In genomic region chr10:73096452-73097304, GRCh38 we compare ENCODE assay signal across 8 cellular contexts. TPM values are rescaled to one million over a fixed set of nuclear protein-coding genes. Genes with fewer than 3 reads are reported as not detected.
DNase-seq lines count a peak whose midpoint lies in the region; ATAC-seq, FAIRE-seq and TF ChIP-seq lines count a peak whose summit lies in the region.

P4HA1 (minus strand) TSS chr10:73096866; CDS start chr10:73074883, 21,983 bp downstream.

- TF ChIP-seq CTCF in A549 (IDR thresholded peaks at IDR 0.05): peak; percentile 74
- TF ChIP-seq CTCF in body of pancreas (IDR thresholded peaks at IDR 0.05): peak; percentile 33 to 86 (median 76)

- H3K4me1 ChIP-seq in A549 (peaks cover 18% of the 10 kb centered on the region), body of pancreas (peaks cover 23% of the 10 kb centered on the region), iPS DF 6.9 (ENCODE audit: control insufficient read depth, insufficient read depth, low read length) (no peaks in the 10 kb centered on the region)

- POLR2A ChIA-PET in A549 (lab: Yijun Ruan, JAX): interaction anchor here (0.6 to 3.4 kb wide), 14 partner anchors 14 to 742 kb away, joined by 3 to 55 read pairs (median 4); partner anchors contain the start of genes DNAJB12, ECD, FAM149B1 and NUDT13

- peak within 1 kb of the TSS; percentile 90 to 94 for H3K27ac ChIP-seq in A549
- peak within 1 kb of the TSS; percentile 88 to 93 (median 90) for H3K27ac ChIP-seq in body of pancreas
- no peak within 1 kb of the TSS for H3K27ac ChIP-seq in iPS DF 6.9 (ENCODE audit: low read length)

- H3K4me3 ChIP-seq in A549: peak within 1 kb of the TSS; percentile 75
- H3K4me3 ChIP-seq in body of pancreas: peak within 1 kb of the TSS; percentile 32 to 49
- H3K4me3 ChIP-seq in iPS DF 6.9 (ENCODE audit: low read length): peak within 1 kb of the TSS; percentile 59
- peak within 1 kb of the TSS; percentile 99 for H3K4me3 ChIP-seq in skeletal muscle cell (ENCODE audit: low read depth, low read length)

- TF ChIP-seq EP300 in A549 (IDR thresholded peaks at IDR 0.05): 0 out of 5 replicates have a peak, but pooled peaks of 1 of the 2 experiments have one; percentile 12

- H3K4me2 ChIP-seq in A549: peak within 1 kb of the TSS; percentile 72

- ATAC-seq in A549: peak; percentile 90 to 96
- ATAC-seq in HG03066 (IDR thresholded peaks at IDR 0.05; ENCODE audit: low read depth, unreplicated experiment): peak; percentile 79
- peak; percentile 96 for ATAC-seq in body of pancreas

- TF ChIP-seq POLR2A in A549 (IDR thresholded peaks at IDR 0.05; ENCODE audit: low read length) (peak; percentile 99), GM18526 (IDR thresholded peaks at IDR 0.05; ENCODE audit: extremely low read depth, insufficient read length) (peak; percentile 98), body of pancreas (IDR thresholded peaks at IDR 0.05) (peak; percentile 96 to 99 (median 99))

- H3K36me3 ChIP-seq in body of pancreas (replicated peaks in 1 of 2; ENCODE audit: insufficient read depth in 1 of 2, low read depth in 2 of 2): no peaks in the 10 kb centered on the region
- no peaks in the 10 kb centered on the region for H3K36me3 ChIP-seq in iPS DF 6.9 (ENCODE audit: control insufficient read depth, insufficient read depth, low read length)

- H3K27me3 ChIP-seq in body of pancreas (no peaks in the 10 kb centered on the region), iPS DF 6.9 (ENCODE audit: control insufficient read depth, insufficient read depth, low read length) (no peaks in the 10 kb centered on the region)

- FAIRE-seq in A549 (lab: Jason Lieb, UNC): no peak
- FAIRE-seq in TTC549 (lab: Jason Lieb, UNC): peak; percentile 69

- CTCF ChIA-PET in A549 (lab: Yijun Ruan, JAX): interaction anchor here (0.6 to 5.1 kb wide), 22 partner anchors 9 to 79 kb away, joined by 3 to 49 read pairs (median 4); partner anchors contain the start of gene NUDT13

- peak; percentile 67 to 81 for TF ChIP-seq RAD21 in A549 (conservative IDR thresholded peaks at IDR 0.05 in 1 of 2, IDR thresholded peaks at IDR 0.05 in 1 of 2)

- H3K9me3 ChIP-seq in A549 (no peaks in the 10 kb centered on the region), body of pancreas (no peaks in the 10 kb centered on the region), iPS DF 6.9 (ENCODE audit: control insufficient read depth, insufficient read depth, low read length) (no peaks in the 10 kb centered on the region)

- DNase-seq in A549 (ENCODE audit: low read depth in 1 of 2, low spot score in 1 of 2) (peak; percentile 94 to 98), NCI-H2107 treated with DMSO at 0.1 percent for 48 hours (lab: John Stamatoyannopoulos, UW; ENCODE audit: unreplicated experiment) (peak; percentile 72), body of pancreas (peak; percentile 98 to 100 (median 99)), iPS DF 6.9 (ENCODE audit: low read depth, low spot score) (peak; percentile 80), skeletal muscle cell (ENCODE audit: low read depth) (peak; percentile 94)

- WGBS in A549 (ENCODE audit: missing lambda C conversion rate): 2% methylated on average over 50 of the region's 75 CpGs
- 0 to 1% methylated on average over 22 to 75 of the region's 75 CpGs for WGBS in body of pancreas, 2 donors
- WGBS in iPS DF 6.9 (ENCODE audit: insufficient coverage, insufficient read length): no CpG with 5 or more reads among the region's 75 CpGs

- intact Hi-C loops in body of pancreas (cut with DNase I): no loop called here

TF ChIP-seq in A549, 52 proteins besides CTCF, POLR2A, EP300 and RAD21 (continues in another document):
- TF ChIP-seq, protein P1, sequence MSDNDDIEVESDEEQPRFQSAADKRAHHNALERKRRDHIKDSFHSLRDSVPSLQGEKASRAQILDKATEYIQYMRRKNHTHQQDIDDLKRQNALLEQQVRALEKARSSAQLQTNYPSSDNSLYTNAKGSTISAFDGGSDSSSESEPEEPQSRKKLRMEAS (IDR thresholded peaks at IDR 0.05): peak; percentile 72
- peak; percentile 85 for TF ChIP-seq TFCP2L1 (CRISPR knock-in tag; IDR thresholded peaks at IDR 0.05)
- 0 out of 2 replicates have a peak, but pooled peaks have one; percentile 21 for TF ChIP-seq KDM5A (IDR thresholded peaks at IDR 0.05)
- no peak for TF ChIP-seq NR3C1 (IDR thresholded peaks at IDR 0.05)
- TF ChIP-seq CHD4 (IDR thresholded peaks at IDR 0.05; ENCODE audit: borderline replicate concordance): no peak
- TF ChIP-seq ESRRA (IDR thresholded peaks at IDR 0.05; ENCODE audit: borderline replicate concordance, low read length): no peak
- TF ChIP-seq FOSL2 (IDR thresholded peaks at IDR 0.05): no peak
- TF ChIP-seq FOSL2 (CRISPR knock-in tag; IDR thresholded peaks at IDR 0.05): peak; percentile 27; the same call in 1 of the 2 replicates
- TF ChIP-seq RFX5 (IDR thresholded peaks at IDR 0.05): 0 out of 2 replicates have a peak, but pooled peaks have one; percentile 26
- TF ChIP-seq SREBF2 (IDR thresholded peaks at IDR 0.05): no peak
- no peak for TF ChIP-seq ELK1 (IDR thresholded peaks at IDR 0.05; ENCODE audit: low read depth, low read length)
- TF ChIP-seq POLR2AphosphoS2 (conservative IDR thresholded peaks at IDR 0.05; ENCODE audit: low read length): no peak
- no peak for TF ChIP-seq HES2 (IDR thresholded peaks at IDR 0.05)
- TF ChIP-seq PHF8 (IDR thresholded peaks at IDR 0.05; ENCODE audit: borderline replicate concordance, low read depth): peak; percentile 83
- TF ChIP-seq, protein P2, sequence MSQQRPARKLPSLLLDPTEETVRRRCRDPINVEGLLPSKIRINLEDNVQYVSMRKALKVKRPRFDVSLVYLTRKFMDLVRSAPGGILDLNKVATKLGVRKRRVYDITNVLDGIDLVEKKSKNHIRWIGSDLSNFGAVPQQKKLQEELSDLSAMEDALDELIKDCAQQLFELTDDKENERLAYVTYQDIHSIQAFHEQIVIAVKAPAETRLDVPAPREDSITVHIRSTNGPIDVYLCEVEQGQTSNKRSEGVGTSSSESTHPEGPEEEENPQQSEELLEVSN (IDR thresholded peaks at IDR 0.05; ENCODE audit: borderline replicate concordance, low read depth): 0 out of 2 replicates have a peak, but pooled peaks have one; percentile 37
- TF ChIP-seq CBX8 (IDR thresholded peaks at IDR 0.05): no peak
- TF ChIP-seq, protein P3, sequence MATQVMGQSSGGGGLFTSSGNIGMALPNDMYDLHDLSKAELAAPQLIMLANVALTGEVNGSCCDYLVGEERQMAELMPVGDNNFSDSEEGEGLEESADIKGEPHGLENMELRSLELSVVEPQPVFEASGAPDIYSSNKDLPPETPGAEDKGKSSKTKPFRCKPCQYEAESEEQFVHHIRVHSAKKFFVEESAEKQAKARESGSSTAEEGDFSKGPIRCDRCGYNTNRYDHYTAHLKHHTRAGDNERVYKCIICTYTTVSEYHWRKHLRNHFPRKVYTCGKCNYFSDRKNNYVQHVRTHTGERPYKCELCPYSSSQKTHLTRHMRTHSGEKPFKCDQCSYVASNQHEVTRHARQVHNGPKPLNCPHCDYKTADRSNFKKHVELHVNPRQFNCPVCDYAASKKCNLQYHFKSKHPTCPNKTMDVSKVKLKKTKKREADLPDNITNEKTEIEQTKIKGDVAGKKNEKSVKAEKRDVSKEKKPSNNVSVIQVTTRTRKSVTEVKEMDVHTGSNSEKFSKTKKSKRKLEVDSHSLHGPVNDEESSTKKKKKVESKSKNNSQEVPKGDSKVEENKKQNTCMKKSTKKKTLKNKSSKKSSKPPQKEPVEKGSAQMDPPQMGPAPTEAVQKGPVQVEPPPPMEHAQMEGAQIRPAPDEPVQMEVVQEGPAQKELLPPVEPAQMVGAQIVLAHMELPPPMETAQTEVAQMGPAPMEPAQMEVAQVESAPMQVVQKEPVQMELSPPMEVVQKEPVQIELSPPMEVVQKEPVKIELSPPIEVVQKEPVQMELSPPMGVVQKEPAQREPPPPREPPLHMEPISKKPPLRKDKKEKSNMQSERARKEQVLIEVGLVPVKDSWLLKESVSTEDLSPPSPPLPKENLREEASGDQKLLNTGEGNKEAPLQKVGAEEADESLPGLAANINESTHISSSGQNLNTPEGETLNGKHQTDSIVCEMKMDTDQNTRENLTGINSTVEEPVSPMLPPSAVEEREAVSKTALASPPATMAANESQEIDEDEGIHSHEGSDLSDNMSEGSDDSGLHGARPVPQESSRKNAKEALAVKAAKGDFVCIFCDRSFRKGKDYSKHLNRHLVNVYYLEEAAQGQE (IDR thresholded peaks at IDR 0.05): no peak
- peak; percentile 60 to 79; a peak in 4 of 5 replicates for TF ChIP-seq JUN (IDR thresholded peaks at IDR 0.05)
- peak; percentile 84 for TF ChIP-seq SMC3 (IDR thresholded peaks at IDR 0.05)
- TF ChIP-seq RARB (CRISPR knock-in tag; IDR thresholded peaks at IDR 0.05): no peak
- TF ChIP-seq RCOR1 (IDR thresholded peaks at IDR 0.05; ENCODE audit: low read depth, low read length): no peak

RNA-seq across cellular contexts. Expression of gene P4HA1, which starts in this region (rescaled TPM):
- polyA plus RNA-seq in A549 (2011; rRNA removed): 46.1 and 49.0 TPM in 2 replicates
- polyA plus RNA-seq in A549 (2012; cell fraction: cytosol; rRNA removed): 6.6 and 6.9 TPM in 2 replicates
- polyA plus RNA-seq in A549 (2012; cell fraction: nucleus; rRNA removed): 4.4 and 6.5 TPM in 2 replicates
- polyA plus RNA-seq in A549 (2017; fragmentation: RNase III; extraction: RNeasy Plus Mini Kit Qiagen cat#74134 plus additional on column Dnase treatment): 20.6 to 23.7 TPM (median 22.6 TPM) in 3 replicates
- 9.3 and 12.4 TPM in 2 replicates for polyA minus RNA-seq in A549 (2011; rRNA and poly(A)+ RNA removed)
- total RNA-seq in body of pancreas: 10 to 100 TPM; 11.9 to 21.5 TPM

Comparison
In these comparisons a context has a peak if more than half of its experiments do, and no peak if none do; other contexts are left out.
1. H3K4me3 ChIP-seq: peak in every context shown above with its lines; median percentile 99 in skeletal muscle cell; 75 in A549; 59 in iPS DF 6.9; 40 in body of pancreas.